Comparison of ENCODE assay signal across 8 cellular contexts in the genomic region with DNA sequence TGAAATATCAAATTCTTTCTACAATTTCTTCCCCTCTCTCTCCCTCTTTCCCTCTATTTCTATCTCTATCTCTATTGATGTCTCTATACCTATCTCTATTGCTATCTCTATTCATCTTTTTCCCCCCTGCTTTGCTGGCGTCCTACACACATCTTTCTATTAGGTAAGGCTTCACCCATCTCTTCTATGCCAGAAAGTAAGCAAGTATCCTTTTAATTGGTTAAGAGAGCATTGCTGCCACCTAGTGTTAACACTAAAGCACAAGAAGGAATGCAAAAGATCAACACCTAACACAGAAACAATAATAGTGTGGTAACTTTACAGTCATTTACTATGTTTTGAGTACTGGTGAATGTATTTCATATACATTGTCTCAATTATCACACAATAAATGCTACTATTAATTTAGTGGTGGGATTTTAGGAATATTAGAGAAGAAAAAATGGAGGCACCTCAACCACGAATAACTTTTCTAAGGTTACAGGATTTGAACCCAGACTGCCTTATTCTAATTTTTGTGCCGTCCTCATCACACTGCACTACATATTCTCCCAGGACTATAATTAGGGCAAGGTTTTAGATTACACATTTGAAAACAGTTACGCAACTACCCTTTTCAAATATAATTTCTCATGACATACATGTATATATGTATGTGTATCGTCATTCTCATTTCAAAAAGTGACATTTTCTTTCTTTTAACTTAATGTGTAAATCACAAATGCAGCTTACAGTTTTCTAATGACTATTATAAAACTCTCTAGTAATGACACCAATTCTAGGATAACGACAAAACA. TPM values are rescaled to one million over a fixed set of nuclear protein-coding genes. Genes with fewer than 3 reads are reported as not detected.
A peak's percentile ranks its signal among the peaks of the same experiment; 100 is the strongest.
DNase-seq lines count a peak whose midpoint lies in the region; ATAC-seq and TF ChIP-seq lines count a peak whose summit lies in the region.

No MANE protein-coding gene starts in this region.

- H3K18ac ChIP-seq in mesenchymal stem cell (ENCODE audit: low read depth in 1 of 2, low read length in 2 of 2): no peak overlapping the region

- no peak overlapping the region for H3K4me2 ChIP-seq in mesenchymal stem cell (ENCODE audit: low read length, poor library complexity, severe bottlenecking)

- H3K9ac ChIP-seq in mesenchymal stem cell (ENCODE audit: low read length): no peak overlapping the region

- no peak overlapping the region for H2BK15ac ChIP-seq in mesenchymal stem cell (ENCODE audit: low read depth, poor library complexity, severe bottlenecking)

- H3K27me3 Mint-ChIP-seq in effector memory CD8-positive, alpha-beta T cell: peaks cover 18 to 19% of the 10 kb centered on the region in 2 donors

- H3K36me3 ChIP-seq in mesenchymal stem cell (ENCODE audit: control insufficient read depth in 1 of 2, insufficient read depth in 2 of 2, low read depth in 1 of 2, low read length in 2 of 2): no peaks in the 10 kb centered on the region

- H4K8ac ChIP-seq in mesenchymal stem cell (ENCODE audit: low read length): no peak overlapping the region

- H3K27ac Mint-ChIP-seq in effector memory CD8-positive, alpha-beta T cell: no peak overlapping the region

- H3K4ac ChIP-seq in mesenchymal stem cell (ENCODE audit: low read depth in 1 of 2, low read length in 2 of 2): no peak overlapping the region

- no peak overlapping the region for H2BK120ac ChIP-seq in mesenchymal stem cell (ENCODE audit: low read depth, low read length)

- H3K4me3 ChIP-seq in mesenchymal stem cell (ENCODE audit: insufficient read depth in 1 of 2, low read depth in 1 of 2, low read length in 2 of 2): no peak overlapping the region

- peaks cover 8% of the 10 kb centered on the region for H3K4me1 ChIP-seq in mesenchymal stem cell (ENCODE audit: control insufficient read depth, insufficient read depth, low read depth, low read length)

- peak; percentile 56 for ATAC-seq in GM21529 (IDR thresholded peaks at IDR 0.05; ENCODE audit: unreplicated experiment)
- peak; percentile 56 for ATAC-seq in effector memory CD8-positive, alpha-beta T cell (replicated peaks)
- no peak for ATAC-seq in GM18505 (IDR thresholded peaks at IDR 0.05; ENCODE audit: unreplicated experiment)
- ATAC-seq in GM21825 (IDR thresholded peaks at IDR 0.05; ENCODE audit: unreplicated experiment): no peak

- no peaks in the 10 kb centered on the region for H3K79me1 ChIP-seq in mesenchymal stem cell (replicated peaks; ENCODE audit: low read length, poor library complexity, severe bottlenecking)

- no peaks in the 10 kb centered on the region for H3K9me3 ChIP-seq in mesenchymal stem cell (ENCODE audit: control insufficient read depth, low read length)

- peaks cover 0 to 4% of the 10 kb centered on the region in 2 donors for H3K4me1 Mint-ChIP-seq in effector memory CD8-positive, alpha-beta T cell (ENCODE audit: low read depth in 2 of 2)

- in situ Hi-C loops in G401 (cut with HindIII; ENCODE audit: low sequenced_read_pairs): no loop called here

- H3K4me3 Mint-ChIP-seq in effector memory CD8-positive, alpha-beta T cell: no peak overlapping the region

- no peak for TF ChIP-seq POLR2A in GM18505 (IDR thresholded peaks at IDR 0.05; ENCODE audit: borderline replicate concordance, extremely low read depth, insufficient read depth, insufficient read length)

- H2AK5ac ChIP-seq in mesenchymal stem cell (ENCODE audit: low read length, severe bottlenecking): no peak overlapping the region

- no peaks in the 10 kb centered on the region for H3K27me3 ChIP-seq in mesenchymal stem cell (ENCODE audit: control insufficient read depth in 1 of 2, insufficient read depth in 1 of 2, low read length in 2 of 2)

- no peak overlapping the region for H3K27ac ChIP-seq in mesenchymal stem cell (ENCODE audit: low read length, poor library complexity, severe bottlenecking)

- WGBS in mesenchymal stem cell: 80% methylated on average over 4 of the region's 6 CpGs

- no peak overlapping the region for H4K91ac ChIP-seq in mesenchymal stem cell (ENCODE audit: low read length)

- H2BK12ac ChIP-seq in mesenchymal stem cell (ENCODE audit: low read length in 2 of 2): no peak overlapping the region

- H3K9me3 Mint-ChIP-seq in effector memory CD8-positive, alpha-beta T cell: no peaks in the 10 kb centered on the region

- peaks cover 2% of the 10 kb centered on the region for H3K36me3 Mint-ChIP-seq in effector memory CD8-positive, alpha-beta T cell (ENCODE audit: insufficient read depth)

- H3K23ac ChIP-seq in mesenchymal stem cell (ENCODE audit: low read length in 2 of 2): no peak overlapping the region

- no peak overlapping the region for H2BK5ac ChIP-seq in mesenchymal stem cell (ENCODE audit: low read depth, low read length, poor library complexity, severe bottlenecking)

- H3K14ac ChIP-seq in mesenchymal stem cell (ENCODE audit: low read length in 2 of 2): no peak overlapping the region

- no peak overlapping the region for H2AFZ ChIP-seq in mesenchymal stem cell (ENCODE audit: low read depth, low read length)

- DNase-seq in G401 (ENCODE audit: low spot score) (peak; percentile 85), LoVo (ENCODE audit: low spot score) (peak; percentile 80), RKO (ENCODE audit: low spot score) (peak; percentile 84), mesenchymal stem cell (peak; percentile 78)
- peak; percentile 18 to 38 (median 27) for DNase-seq in effector memory CD8-positive, alpha-beta T cell

RNA-seq across cellular contexts. Expression of gene C4orf36, which starts 3.7 kb away (rescaled TPM):
- 0.78 TPM in 1 of 2 replicates, not detected in the other for total RNA-seq in G401 (2014; rRNA removed; shearing (Covaris generic))
- 0.50 TPM for polyA plus RNA-seq in mesenchymal stem cell (2013, experiment 1 of 2)
- 0.12 TPM for polyA plus RNA-seq in mesenchymal stem cell (2013, experiment 2 of 2)

RNA-seq across cellular contexts. Expression of gene AFF1, which starts 38.9 kb away (rescaled TPM):
- total RNA-seq in G401 (2014; rRNA removed; shearing (Covaris generic)): 0.61 and 0.68 TPM in 2 replicates
- polyA plus RNA-seq in mesenchymal stem cell (2013, experiment 1 of 2): 20.2 TPM
- 18.9 TPM for polyA plus RNA-seq in mesenchymal stem cell (2013, experiment 2 of 2)

RNA-seq across cellular contexts. Expression of gene SLC10A6, which starts 46.7 kb away (rescaled TPM):
- not detected in 2 replicates for total RNA-seq in G401 (2014; rRNA removed; shearing (Covaris generic))
- not detected for polyA plus RNA-seq in mesenchymal stem cell (2013, experiment 1 of 2)
- 0.03 TPM for polyA plus RNA-seq in mesenchymal stem cell (2013, experiment 2 of 2)

Comparison
In these comparisons a context has a peak if more than half of its experiments do, and no peak if none do; other contexts are left out.
1. DNase-seq: peak in every context shown above with its lines; median percentile 85 in G401; 84 in RKO; 80 in LoVo; 78 in mesenchymal stem cell; 27 in effector memory CD8-positive, alpha-beta T cell.
2. ATAC-seq: peak in GM21529 (single experiment) and effector memory CD8-positive, alpha-beta T cell (single experiment); none in GM18505 (single experiment) and GM21825 (single experiment).